ENCODE assay signal across 1 cellular context in genomic region chr6:154961141-154961540, GRCh38.
TF ChIP-seq lines count a peak whose summit lies in the region.

No MANE protein-coding gene starts in this region.

TF ChIP-seq in HepG2, 621 proteins besides CTCF, POLR2A, EP300 and RAD21 (continued from another document):
- TF ChIP-seq MIER3 (CRISPR knock-in tag; IDR thresholded peaks at IDR 0.05; ENCODE audit: borderline replicate concordance) (0 out of 2 replicates have a peak, but pooled peaks have one; percentile 1), HMG20B (CRISPR knock-in tag; conservative IDR thresholded peaks at IDR 0.05) (0 out of 2 replicates have a peak, but pooled peaks have one; percentile 3), MAFK (conservative IDR thresholded peaks at IDR 0.05 in 1 of 2, IDR thresholded peaks at IDR 0.05 in 1 of 2; ENCODE audit: low read length in 2 of 2) (peak in 1 of 2 experiments; percentile 20; a peak in 1 of 4 replicates), ZNF468 (CRISPR knock-in tag; IDR thresholded peaks at IDR 0.05) (0 out of 2 replicates have a peak, but pooled peaks have one; percentile 34), ZMAT5 (CRISPR knock-in tag; IDR thresholded peaks at IDR 0.05; ENCODE audit: borderline replicate concordance, low read depth) (no peak), RFX5 (IDR thresholded peaks at IDR 0.05; ENCODE audit: low read depth, low read length) (no peak), SKIL (CRISPR knock-in tag; IDR thresholded peaks at IDR 0.05; ENCODE audit: borderline replicate concordance) (no peak), MTERF4 (CRISPR knock-in tag; IDR thresholded peaks at IDR 0.05) (0 out of 2 replicates have a peak, but pooled peaks have one; percentile 2), RBAK (CRISPR knock-in tag; IDR thresholded peaks at IDR 0.05) (no peak), HNRNPUL1 (IDR thresholded peaks at IDR 0.05; ENCODE audit: low read depth, low read length) (no peak), ZNF644 (CRISPR knock-in tag; IDR thresholded peaks at IDR 0.05; ENCODE audit: low read depth) (no peak), MAFF (IDR thresholded peaks at IDR 0.05; ENCODE audit: low read depth, low read length) (peak; percentile 25), ETS1 (CRISPR knock-in tag; IDR thresholded peaks at IDR 0.05) (no peak), MTF2 (CRISPR knock-in tag; IDR thresholded peaks at IDR 0.05; ENCODE audit: borderline replicate concordance) (no peak), ZNF766 (CRISPR knock-in tag; IDR thresholded peaks at IDR 0.05; ENCODE audit: borderline replicate concordance) (no peak), NR2F6 (IDR thresholded peaks at IDR 0.05) (no peak), NR2F6 (CRISPR knock-in tag; IDR thresholded peaks at IDR 0.05) (no peak), KLF15 (CRISPR knock-in tag; IDR thresholded peaks at IDR 0.05; ENCODE audit: borderline replicate concordance) (no peak), CREM (IDR thresholded peaks at IDR 0.05) (no peak), CREM (CRISPR knock-in tag; IDR thresholded peaks at IDR 0.05) (no peak), EEA1 (CRISPR knock-in tag; IDR thresholded peaks at IDR 0.05; ENCODE audit: borderline replicate concordance) (no peak), MBD4 (IDR thresholded peaks at IDR 0.05; ENCODE audit: borderline replicate concordance, low read length) (0 out of 2 replicates have a peak, but pooled peaks have one; percentile 60), POLR2G (IDR thresholded peaks at IDR 0.05; ENCODE audit: low read depth, low read length) (no peak), EHMT2 (IDR thresholded peaks at IDR 0.05; ENCODE audit: borderline replicate concordance, low read depth, low read length) (0 out of 2 replicates have a peak, but pooled peaks have one; percentile 81)
